In genomic region chr7:10696064-10696463, GRCh38 we compare ENCODE assay signal across 17 cellular contexts.
DNase-seq lines count a peak whose midpoint lies in the region; ATAC-seq and TF ChIP-seq lines count a peak whose summit lies in the region.
"Had no signal": no experiment of that assay in that cellular context is flagged by ENCODE, and none has a peak within 500 bp of the region (broad histone marks: within the 10 kb centered on the region; RNA-seq: fewer than 3 reads in every experiment).

No MANE protein-coding gene starts in this region.

- no peak for TF ChIP-seq CTCF in GM23338 (conservative IDR thresholded peaks at IDR 0.05; ENCODE audit: low read depth in 2 of 2)
- no peak for TF ChIP-seq CTCF in hepatocyte (IDR thresholded peaks at IDR 0.05; ENCODE audit: poor library complexity)
- no peak for TF ChIP-seq CTCF in nephron progenitor cell (IDR thresholded peaks at IDR 0.05)

- no peaks in the 10 kb centered on the region for H3K79me2 ChIP-seq in GM23338 (replicated peaks; ENCODE audit: insufficient read depth)
- no peaks in the 10 kb centered on the region for H3K79me2 ChIP-seq in hepatocyte

- 0 out of 2 replicates have a peak overlapping the region, but pooled peaks have one; percentile 32 for H2AFZ ChIP-seq in GM23338
- no peak overlapping the region for H2AFZ ChIP-seq in hepatocyte

- H3K9me3 Mint-ChIP-seq in GM23338 (peaks cover 11% of the 10 kb centered on the region), nephron progenitor cell (peaks cover 36% of the 10 kb centered on the region)
- H3K9me3 Mint-ChIP-seq in activated T-helper 1 cell treated with anti-CD3 and anti-CD28 coated beads, Interleukin-12 subunit alpha, Interleukin-12 subunit beta, Interleukin-2, Interleukin-4 antibody, amounts not matched to agents 30 ng/mL and 10 ng/mL and 1 ng/mL, durations not matched to agents 14 hours and 24 hours and 36 hours = peaks cover 8% of the 10 kb centered on the region

- ATAC-seq in GM23338 (no peak), HG02852 (IDR thresholded peaks at IDR 0.05; ENCODE audit: unreplicated experiment) (no peak), esophagus mucosa (no peak)
- ATAC-seq: CD8-positive, alpha-beta T cell; HepG2 had no signal

- H3F3A ChIP-seq in GM23338 (replicated peaks; ENCODE audit: low read depth) = no peaks in the 10 kb centered on the region

- H3K36me3 Mint-ChIP-seq in GM23338 (ENCODE audit: low read depth) (peaks cover 5% of the 10 kb centered on the region; the same call in 2 of the 3 replicates), nephron progenitor cell (ENCODE audit: low read depth) (no peaks in the 10 kb centered on the region)
- H3K36me3 Mint-ChIP-seq in activated T-helper 1 cell treated with anti-CD3 and anti-CD28 coated beads, Interleukin-12 subunit alpha, Interleukin-12 subunit beta, Interleukin-2, Interleukin-4 antibody, amounts not matched to agents 30 ng/mL and 10 ng/mL and 1 ng/mL, durations not matched to agents 14 hours and 24 hours and 36 hours (ENCODE audit: low read depth) = no peaks in the 10 kb centered on the region
- H3K36me3 Mint-ChIP-seq: CD8-positive, alpha-beta T cell; IgD-negative memory B cell had no signal

- H3K27ac ChIP-seq in GM23338 (ENCODE audit: low read depth) (no peak overlapping the region), hepatocyte (no peak overlapping the region)
- H3K27ac ChIP-seq: BLaER1 treated with 17β-estradiol and CSF1 and Interleukin-3, amounts not matched to agents 10 nM and 100 nM had no signal

- no peak for DNase-seq in GM23338 (ENCODE audit: low spot score)
- DNase-seq in NCI-H82 treated with DMSO at 0.1 percent for 48 hours (lab: John Stamatoyannopoulos, UW; ENCODE audit: unreplicated experiment) = peak; percentile 41
- peak; percentile 21 for DNase-seq in hepatocyte (ENCODE audit: low spot score)
- DNase-seq in nephron progenitor cell = peak; percentile 9
- DNase-seq in cerebellar cortex (ENCODE audit: low spot score) = no peak
- DNase-seq in activated T-helper 1 cell treated with anti-CD3 and anti-CD28 coated beads, Interleukin-12 subunit alpha, Interleukin-12 subunit beta, Interleukin-2, Interleukin-4 antibody, amounts not matched to agents 30 ng/mL and 10 ng/mL and 1 ng/mL, durations not matched to agents 14 hours and 24 hours and 36 hours (ENCODE audit: low spot score) = no peak
- DNase-seq: Calu3; CD8-positive, alpha-beta T cell; DND-41; EL; H9 had no signal

- intact Hi-C loops in activated T-helper 1 cell treated with anti-CD3 and anti-CD28 coated beads, Interleukin-12 subunit alpha, Interleukin-12 subunit beta, Interleukin-2, Interleukin-4 antibody, amounts not matched to agents 30 ng/mL and 10 ng/mL and 1 ng/mL, durations not matched to agents 14 hours and 24 hours and 36 hours (cut with micrococcal nuclease) = no loop called here

- no peaks in the 10 kb centered on the region for H3K4me1 ChIP-seq in GM23338 (ENCODE audit: insufficient read depth)
- H3K4me1 ChIP-seq in hepatocyte (ENCODE audit: insufficient read depth) = no peaks in the 10 kb centered on the region
- H3K4me1 ChIP-seq: BLaER1 treated with 17β-estradiol and CSF1 and Interleukin-3, amounts not matched to agents 10 nM and 100 nM had no signal

- no peak overlapping the region for H3K4me3 Mint-ChIP-seq in GM23338
- H3K4me3 Mint-ChIP-seq in nephron progenitor cell = no peak overlapping the region
- H3K4me3 Mint-ChIP-seq in activated T-helper 1 cell treated with anti-CD3 and anti-CD28 coated beads, Interleukin-12 subunit alpha, Interleukin-12 subunit beta, Interleukin-2, Interleukin-4 antibody, amounts not matched to agents 30 ng/mL and 10 ng/mL and 1 ng/mL, durations not matched to agents 14 hours and 24 hours and 36 hours = no peak overlapping the region
- H3K4me3 Mint-ChIP-seq: B cell; CD8-positive, alpha-beta T cell; H9; IgD-negative memory B cell had no signal

- H3K36me3 ChIP-seq in GM23338 (ENCODE audit: insufficient read depth) = no peaks in the 10 kb centered on the region
- no peaks in the 10 kb centered on the region for H3K36me3 ChIP-seq in hepatocyte (replicated peaks; ENCODE audit: insufficient read depth, low read depth)
- H3K36me3 ChIP-seq: BLaER1 treated with 17β-estradiol and CSF1 and Interleukin-3, amounts not matched to agents 10 nM and 100 nM had no signal

- H3K27me3 ChIP-seq in GM23338 (ENCODE audit: insufficient read depth) = no peaks in the 10 kb centered on the region
- H3K27me3 ChIP-seq in hepatocyte = no peaks in the 10 kb centered on the region
- H3K27me3 ChIP-seq: BLaER1 treated with 17β-estradiol and CSF1 and Interleukin-3, amounts not matched to agents 10 nM and 100 nM had no signal

- 56% methylated on average over 5 of the region's 5 CpGs for WGBS in hepatocyte (ENCODE audit: low lambda C conversion rate, missing lambda C conversion rate)

- H4K20me1 ChIP-seq in GM23338 (replicated peaks; ENCODE audit: insufficient read depth) = no peaks in the 10 kb centered on the region
- H4K20me1 ChIP-seq in hepatocyte (ENCODE audit: insufficient read depth, poor library complexity, severe bottlenecking) = no peaks in the 10 kb centered on the region
- H4K20me1 ChIP-seq: BLaER1 treated with 17β-estradiol and CSF1 and Interleukin-3, amounts not matched to agents 10 nM and 100 nM had no signal

- no peak overlapping the region for H3K4me3 ChIP-seq in GM23338
- H3K4me3 ChIP-seq in hepatocyte = no peak overlapping the region
- H3K4me3 ChIP-seq: BLaER1 treated with 17β-estradiol and CSF1 and Interleukin-3, amounts not matched to agents 10 nM and 100 nM had no signal

- no peak overlapping the region for H3K27ac Mint-ChIP-seq in GM23338
- no peak overlapping the region for H3K27ac Mint-ChIP-seq in nephron progenitor cell
- no peak overlapping the region for H3K27ac Mint-ChIP-seq in activated T-helper 1 cell treated with anti-CD3 and anti-CD28 coated beads, Interleukin-12 subunit alpha, Interleukin-12 subunit beta, Interleukin-2, Interleukin-4 antibody, amounts not matched to agents 30 ng/mL and 10 ng/mL and 1 ng/mL, durations not matched to agents 14 hours and 24 hours and 36 hours
- H3K27ac Mint-ChIP-seq: B cell; CD8-positive, alpha-beta T cell; IgD-negative memory B cell had no signal

- H3K9me3 ChIP-seq in hepatocyte (ENCODE audit: low read depth) = no peaks in the 10 kb centered on the region

- H3K4me1 Mint-ChIP-seq in GM23338 (no peaks in the 10 kb centered on the region), nephron progenitor cell (peaks cover 22% of the 10 kb centered on the region)
- no peaks in the 10 kb centered on the region for H3K4me1 Mint-ChIP-seq in activated T-helper 1 cell treated with anti-CD3 and anti-CD28 coated beads, Interleukin-12 subunit alpha, Interleukin-12 subunit beta, Interleukin-2, Interleukin-4 antibody, amounts not matched to agents 30 ng/mL and 10 ng/mL and 1 ng/mL, durations not matched to agents 14 hours and 24 hours and 36 hours (ENCODE audit: low read depth)
- H3K4me1 Mint-ChIP-seq: B cell, IgD-negative memory B cell had no signal

- H3K4me2 ChIP-seq in GM23338 (no peak overlapping the region), hepatocyte (no peak overlapping the region)
- H3K4me2 ChIP-seq: BLaER1 treated with 17β-estradiol and CSF1 and Interleukin-3, amounts not matched to agents 10 nM and 100 nM had no signal

- H3K27me3 Mint-ChIP-seq in GM23338 (ENCODE audit: insufficient read depth, low read depth, poor library complexity) = no peaks in the 10 kb centered on the region
- H3K27me3 Mint-ChIP-seq in nephron progenitor cell (ENCODE audit: low read depth, poor library complexity) = no peaks in the 10 kb centered on the region
- H3K27me3 Mint-ChIP-seq in activated T-helper 1 cell treated with anti-CD3 and anti-CD28 coated beads, Interleukin-12 subunit alpha, Interleukin-12 subunit beta, Interleukin-2, Interleukin-4 antibody, amounts not matched to agents 30 ng/mL and 10 ng/mL and 1 ng/mL, durations not matched to agents 14 hours and 24 hours and 36 hours (ENCODE audit: insufficient read depth) = peaks cover 2% of the 10 kb centered on the region
- H3K27me3 Mint-ChIP-seq: IgD-negative memory B cell had no signal

- H3K9me2 ChIP-seq in GM23338 (ENCODE audit: insufficient read depth) (no peaks in the 10 kb centered on the region; the same call in none of the 2 replicates), hepatocyte (replicated peaks; ENCODE audit: insufficient read depth) (no peaks in the 10 kb centered on the region)

TF ChIP-seq in GM23338, 12 proteins besides CTCF, POLR2A, EP300 and RAD21 (continues in another document):
- TF ChIP-seq REST (IDR thresholded peaks at IDR 0.05; ENCODE audit: unreplicated experiment) = no peak
- TF ChIP-seq CREB1 (CRISPR knock-in tag; IDR thresholded peaks at IDR 0.05; ENCODE audit: low read depth) = no peak
- no peak for TF ChIP-seq ZNF331 (CRISPR knock-in tag; IDR thresholded peaks at IDR 0.05; ENCODE audit: low read depth)
- TF ChIP-seq STAT1 (IDR thresholded peaks at IDR 0.05; ENCODE audit: unreplicated experiment) = no peak
- no peak for TF ChIP-seq POLR2AphosphoS5 (IDR thresholded peaks at IDR 0.05; ENCODE audit: low read depth)
- TF ChIP-seq ZNF114 (CRISPR knock-in tag; IDR thresholded peaks at IDR 0.05) = no peak
- no peak for TF ChIP-seq EZH2 (IDR thresholded peaks at IDR 0.05; ENCODE audit: low read depth, unreplicated experiment)
- no peak for TF ChIP-seq EZH2phosphoT487 (IDR thresholded peaks at IDR 0.05; ENCODE audit: unreplicated experiment)

Comparison
In these comparisons a context has a peak if more than half of its experiments do, and no peak if none do; other contexts are left out.
1. DNase-seq: peak in NCI-H82 treated with DMSO at 0.1 percent for 48 hours (single experiment), hepatocyte (single experiment) and nephron progenitor cell (single experiment); none in GM23338 (single experiment), cerebellar cortex (single experiment) and activated T-helper 1 cell treated with anti-CD3 and anti-CD28 coated beads, Interleukin-12 subunit alpha, Interleukin-12 subunit beta, Interleukin-2, Interleukin-4 antibody, amounts not matched to agents 30 ng/mL and 10 ng/mL and 1 ng/mL, durations not matched to agents 14 hours and 24 hours and 36 hours (single experiment).